8 cellular contexts compared by ENCODE assay signal in genomic region chr16:88772871-88773811, GRCh38. TPM values are rescaled to one million over a fixed set of nuclear protein-coding genes. Genes with fewer than 3 reads are reported as not detected.
DNase-seq lines count a peak whose midpoint lies in the region; ATAC-seq lines count a peak whose summit lies in the region.

No MANE protein-coding gene starts in this region.

- H2BK5ac ChIP-seq in mesenchymal stem cell (ENCODE audit: low read depth, low read length, poor library complexity, severe bottlenecking) = no peak overlapping the region

- H2BK12ac ChIP-seq in mesenchymal stem cell (ENCODE audit: low read length in 2 of 2) = peak overlapping the region; percentile 97 to 98

- peak overlapping the region; percentile 93 for H2BK120ac ChIP-seq in mesenchymal stem cell (ENCODE audit: low read depth, low read length)

- intact Hi-C loops in aorta (cut with DNase I) = no loop called here

- H3K4me3 Mint-ChIP-seq in stimulated activated naive CD8-positive, alpha-beta T cell treated with anti-CD3 and anti-CD28 coated beads, Interleukin-15, amount 100 ng/mL, for 72 hours = no peak overlapping the region
- no peak overlapping the region for H3K4me3 Mint-ChIP-seq in central memory CD8-positive, alpha-beta T cell
- no peak overlapping the region for H3K4me3 Mint-ChIP-seq in activated CD8-positive, alpha-beta memory T cell treated with anti-CD3 and anti-CD28 coated beads, Interleukin-2, amount 10 ng/mL, durations not matched to agents 7 days and 5 days

- H3K9me3 Mint-ChIP-seq in stimulated activated naive CD8-positive, alpha-beta T cell treated with anti-CD3 and anti-CD28 coated beads, Interleukin-15, amount 100 ng/mL, for 72 hours = no peaks in the 10 kb centered on the region
- no peaks in the 10 kb centered on the region for H3K9me3 Mint-ChIP-seq in central memory CD8-positive, alpha-beta T cell
- H3K9me3 Mint-ChIP-seq in activated CD8-positive, alpha-beta memory T cell treated with anti-CD3 and anti-CD28 coated beads, Interleukin-2, amount 10 ng/mL, durations not matched to agents 7 days and 5 days (ENCODE audit: low read depth) = no peaks in the 10 kb centered on the region

- H4K91ac ChIP-seq in mesenchymal stem cell (ENCODE audit: low read length) = peak overlapping the region; percentile 98

- H3K4me1 ChIP-seq in mesenchymal stem cell (ENCODE audit: control insufficient read depth, insufficient read depth, low read depth, low read length) (peaks cover 88% of the 10 kb centered on the region), aorta (ENCODE audit: control insufficient read depth in 1 of 2, insufficient read depth in 2 of 2, low read length in 2 of 2) (no peaks in the 10 kb centered on the region)

- H3K4ac ChIP-seq in mesenchymal stem cell (ENCODE audit: low read depth in 1 of 2, low read length in 2 of 2) = peak overlapping the region; percentile 56 to 90

- H2AFZ ChIP-seq in mesenchymal stem cell (ENCODE audit: low read depth, low read length) = no peak overlapping the region

- H3K18ac ChIP-seq in mesenchymal stem cell (ENCODE audit: low read depth in 1 of 2, low read length in 2 of 2) = peak overlapping the region; percentile 92 to 99

- H3K36me3 ChIP-seq in mesenchymal stem cell (ENCODE audit: control insufficient read depth in 1 of 2, insufficient read depth in 2 of 2, low read depth in 1 of 2, low read length in 2 of 2) (peaks cover 0 to 9% of the 10 kb centered on the region in 2 experiments), aorta (ENCODE audit: control insufficient read depth in 1 of 2, insufficient read depth in 2 of 2, low read length in 1 of 2) (no peaks in the 10 kb centered on the region)

- peak overlapping the region in 1 of 2 experiments; percentile 49 for H3K14ac ChIP-seq in mesenchymal stem cell (ENCODE audit: low read length in 2 of 2)

- peak overlapping the region in 1 of 2 experiments; percentile 36 for H3K23ac ChIP-seq in mesenchymal stem cell (ENCODE audit: low read length in 2 of 2)

- no peaks in the 10 kb centered on the region for H3K9me3 ChIP-seq in mesenchymal stem cell (ENCODE audit: control insufficient read depth, low read length)
- H3K9me3 ChIP-seq in aorta (ENCODE audit: control insufficient read depth, low read length) = no peaks in the 10 kb centered on the region

- H3K27me3 ChIP-seq in mesenchymal stem cell (ENCODE audit: control insufficient read depth in 1 of 2, insufficient read depth in 1 of 2, low read length in 2 of 2) (no peaks in the 10 kb centered on the region), aorta (ENCODE audit: control insufficient read depth in 1 of 2, insufficient read depth in 2 of 2, low read length in 1 of 2) (no peaks in the 10 kb centered on the region)

- H3K27ac ChIP-seq in mesenchymal stem cell (ENCODE audit: low read length, poor library complexity, severe bottlenecking) (peak overlapping the region; percentile 73), aorta (ENCODE audit: low read depth in 1 of 2, low read length in 2 of 2) (no peak overlapping the region)

- peaks cover 12% of the 10 kb centered on the region for H3K79me1 ChIP-seq in mesenchymal stem cell (replicated peaks; ENCODE audit: low read length, poor library complexity, severe bottlenecking)

- H3K9ac ChIP-seq in mesenchymal stem cell (ENCODE audit: low read length) = peak overlapping the region; percentile 60

- CTCF ChIA-PET in activated CD8-positive, alpha-beta memory T cell treated with anti-CD3 and anti-CD28 coated beads, Interleukin-2, amount 10 ng/mL, durations not matched to agents 7 days and 5 days (lab: Charles Lee) = interaction anchor here (0.9 to 2.9 kb wide), 3 partner anchors 8 to 30 kb away, joined by 3 to 12 read pairs (median 4); no protein-coding TSS in a partner anchor

- H2BK15ac ChIP-seq in mesenchymal stem cell (ENCODE audit: low read depth, poor library complexity, severe bottlenecking) = peak overlapping the region; percentile 60

- peaks cover 3% of the 10 kb centered on the region for H3K36me3 Mint-ChIP-seq in central memory CD8-positive, alpha-beta T cell (ENCODE audit: insufficient read depth)
- H3K36me3 Mint-ChIP-seq in activated CD8-positive, alpha-beta memory T cell treated with anti-CD3 and anti-CD28 coated beads, Interleukin-2, amount 10 ng/mL, durations not matched to agents 7 days and 5 days = peaks cover 3% of the 10 kb centered on the region

- no peak for DNase-seq in stimulated activated naive CD8-positive, alpha-beta T cell treated with anti-CD3 and anti-CD28 coated beads, Interleukin-15, amount 100 ng/mL, for 72 hours
- no peak for DNase-seq in stimulated activated naive CD8-positive, alpha-beta T cell treated with anti-CD3 and anti-CD28 coated beads, Interleukin-15, Interleukin-2, amounts not matched to agents 100 U/mL and 50 U/mL, for 24 hours
- no peak for DNase-seq in central memory CD8-positive, alpha-beta T cell (ENCODE audit: low spot score in 2 of 2)
- peak; percentile 96 for DNase-seq in mesenchymal stem cell
- peak; percentile 82 to 89 for DNase-seq in aorta
- no peak for DNase-seq in activated CD8-positive, alpha-beta memory T cell treated with anti-CD3 and anti-CD28 coated beads for 24 hours
- no peak for DNase-seq in activated CD8-positive, alpha-beta memory T cell treated with anti-CD3 and anti-CD28 coated beads, Interleukin-2, amount 10 ng/mL, durations not matched to agents 7 days and 5 days

- peak overlapping the region; percentile 6 for H3K4me2 ChIP-seq in mesenchymal stem cell (ENCODE audit: low read length, poor library complexity, severe bottlenecking)

- H3K27ac Mint-ChIP-seq in stimulated activated naive CD8-positive, alpha-beta T cell treated with anti-CD3 and anti-CD28 coated beads, Interleukin-15, amount 100 ng/mL, for 72 hours = peak overlapping the region; percentile 46 to 91
- H3K27ac Mint-ChIP-seq in central memory CD8-positive, alpha-beta T cell (ENCODE audit: low read depth) = peak overlapping the region; percentile 79
- no peak overlapping the region for H3K27ac Mint-ChIP-seq in activated CD8-positive, alpha-beta memory T cell treated with anti-CD3 and anti-CD28 coated beads, Interleukin-2, amount 10 ng/mL, durations not matched to agents 7 days and 5 days

- no peak overlapping the region for H2AK5ac ChIP-seq in mesenchymal stem cell (ENCODE audit: low read length, severe bottlenecking)

- H4K8ac ChIP-seq in mesenchymal stem cell (ENCODE audit: low read length) = peak overlapping the region; percentile 95

- H3K27me3 Mint-ChIP-seq in stimulated activated naive CD8-positive, alpha-beta T cell treated with anti-CD3 and anti-CD28 coated beads, Interleukin-15, amount 100 ng/mL, for 72 hours = no peaks in the 10 kb centered on the region
- no peaks in the 10 kb centered on the region for H3K27me3 Mint-ChIP-seq in central memory CD8-positive, alpha-beta T cell
- H3K27me3 Mint-ChIP-seq in activated CD8-positive, alpha-beta memory T cell treated with anti-CD3 and anti-CD28 coated beads, Interleukin-2, amount 10 ng/mL, durations not matched to agents 7 days and 5 days = no peaks in the 10 kb centered on the region

- H3K4me3 ChIP-seq in mesenchymal stem cell (ENCODE audit: insufficient read depth in 1 of 2, low read depth in 1 of 2, low read length in 2 of 2) (peak overlapping the region in 1 of 2 experiments; percentile 44), aorta (ENCODE audit: low read length in 2 of 2) (no peak overlapping the region)

- 27% methylated on average over 28 of the region's 29 CpGs for WGBS in mesenchymal stem cell
- 31 to 45% methylated on average over 26 to 29 of the region's 29 CpGs for WGBS in aorta, 2 donors

- peaks cover 56% of the 10 kb centered on the region for H3K4me1 Mint-ChIP-seq in stimulated activated naive CD8-positive, alpha-beta T cell treated with anti-CD3 and anti-CD28 coated beads, Interleukin-15, amount 100 ng/mL, for 72 hours
- peaks cover 20% of the 10 kb centered on the region for H3K4me1 Mint-ChIP-seq in central memory CD8-positive, alpha-beta T cell
- H3K4me1 Mint-ChIP-seq in activated CD8-positive, alpha-beta memory T cell treated with anti-CD3 and anti-CD28 coated beads, Interleukin-2, amount 10 ng/mL, durations not matched to agents 7 days and 5 days = peaks cover 23% of the 10 kb centered on the region

- ATAC-seq in stimulated activated naive CD8-positive, alpha-beta T cell treated with anti-CD3 and anti-CD28 coated beads, Interleukin-15, amount 100 ng/mL, for 72 hours = no peak
- no peak for ATAC-seq in stimulated activated naive CD8-positive, alpha-beta T cell treated with anti-CD3 and anti-CD28 coated beads, Interleukin-15, Interleukin-2, amounts not matched to agents 100 U/mL and 50 U/mL, for 24 hours
- ATAC-seq in central memory CD8-positive, alpha-beta T cell (replicated peaks; ENCODE audit: extremely low read depth, poor library complexity, severe bottlenecking) = no peak
- ATAC-seq in aorta (ENCODE audit: low FRiP score) (peak; percentile 28), GM19351 (IDR thresholded peaks at IDR 0.05; ENCODE audit: unreplicated experiment) (no peak)
- ATAC-seq in activated CD8-positive, alpha-beta memory T cell treated with anti-CD3 and anti-CD28 coated beads, Interleukin-2, amount 10 ng/mL, durations not matched to agents 7 days and 5 days = no peak

RNA-seq across cellular contexts. Expression of gene PIEZO1, which starts 11.9 kb away (rescaled TPM):
- 112 TPM for polyA plus RNA-seq in mesenchymal stem cell (2013, experiment 1 of 2)
- polyA plus RNA-seq in mesenchymal stem cell (2013, experiment 2 of 2) = 108 TPM
- 100 to 1,000 TPM; 101 to 120 TPM for total RNA-seq in aorta
- polyA plus RNA-seq in aorta = 100 to 1,000 TPM in 1 of 2 donors, 10 to 100 TPM in 1; 35.9 to 205 TPM
- 100 to 1,000 TPM; 269 to 347 TPM for total RNA-seq in activated CD8-positive, alpha-beta memory T cell treated with anti-CD3 and anti-CD28 coated beads, Interleukin-2, amount 10 ng/mL, durations not matched to agents 7 days and 5 days

RNA-seq across cellular contexts. Expression of gene CDT1, which starts 30.4 kb away (rescaled TPM):
- 3.1 TPM for polyA plus RNA-seq in mesenchymal stem cell (2013, experiment 1 of 2)
- polyA plus RNA-seq in mesenchymal stem cell (2013, experiment 2 of 2) = 3.0 TPM
- 1 to 10 TPM in 1 of 2 donors, under 1 TPM in 1; 0.88 to 1.5 TPM for total RNA-seq in aorta
- polyA plus RNA-seq in aorta = 1 to 10 TPM in 1 of 2 donors, under 1 TPM in 1; 0.05 to 1.0 TPM
- 100 to 1,000 TPM; 124 to 191 TPM for total RNA-seq in activated CD8-positive, alpha-beta memory T cell treated with anti-CD3 and anti-CD28 coated beads, Interleukin-2, amount 10 ng/mL, durations not matched to agents 7 days and 5 days

RNA-seq across cellular contexts. Expression of gene APRT, which starts 38.6 kb away (rescaled TPM):
- polyA plus RNA-seq in mesenchymal stem cell (2013, experiment 1 of 2) = 157 TPM
- polyA plus RNA-seq in mesenchymal stem cell (2013, experiment 2 of 2) = 164 TPM
- total RNA-seq in aorta = 10 to 100 TPM; 60.2 to 61.3 TPM
- polyA plus RNA-seq in aorta = 100 to 1,000 TPM in 1 of 2 donors, 10 to 100 TPM in 1; 88.6 to 116 TPM
- total RNA-seq in activated CD8-positive, alpha-beta memory T cell treated with anti-CD3 and anti-CD28 coated beads, Interleukin-2, amount 10 ng/mL, durations not matched to agents 7 days and 5 days = 100 to 1,000 TPM; 127 to 148 TPM

Comparison
In these comparisons a context has a peak if more than half of its experiments do, and no peak if none do; other contexts are left out.
1. DNase-seq: peak in mesenchymal stem cell (single experiment) and aorta (2 of 2); none in stimulated activated naive CD8-positive, alpha-beta T cell treated with anti-CD3 and anti-CD28 coated beads, Interleukin-15, amount 100 ng/mL, for 72 hours (0 of 2), stimulated activated naive CD8-positive, alpha-beta T cell treated with anti-CD3 and anti-CD28 coated beads, Interleukin-15, Interleukin-2, amounts not matched to agents 100 U/mL and 50 U/mL, for 24 hours (single experiment), central memory CD8-positive, alpha-beta T cell (0 of 2), activated CD8-positive, alpha-beta memory T cell treated with anti-CD3 and anti-CD28 coated beads for 24 hours (single experiment) and activated CD8-positive, alpha-beta memory T cell treated with anti-CD3 and anti-CD28 coated beads, Interleukin-2, amount 10 ng/mL, durations not matched to agents 7 days and 5 days (single experiment).
2. RNA of gene CDT1, which starts 30.4 kb away (total RNA-seq): 124 to 191 TPM in activated CD8-positive, alpha-beta memory T cell treated with anti-CD3 and anti-CD28 coated beads, Interleukin-2, amount 10 ng/mL, durations not matched to agents 7 days and 5 days; 0.88 to 1.5 TPM in aorta; every median in the first group is over 10 times any median in the second.